ENCODE assay signal across 13 cellular contexts in the genomic region with DNA sequence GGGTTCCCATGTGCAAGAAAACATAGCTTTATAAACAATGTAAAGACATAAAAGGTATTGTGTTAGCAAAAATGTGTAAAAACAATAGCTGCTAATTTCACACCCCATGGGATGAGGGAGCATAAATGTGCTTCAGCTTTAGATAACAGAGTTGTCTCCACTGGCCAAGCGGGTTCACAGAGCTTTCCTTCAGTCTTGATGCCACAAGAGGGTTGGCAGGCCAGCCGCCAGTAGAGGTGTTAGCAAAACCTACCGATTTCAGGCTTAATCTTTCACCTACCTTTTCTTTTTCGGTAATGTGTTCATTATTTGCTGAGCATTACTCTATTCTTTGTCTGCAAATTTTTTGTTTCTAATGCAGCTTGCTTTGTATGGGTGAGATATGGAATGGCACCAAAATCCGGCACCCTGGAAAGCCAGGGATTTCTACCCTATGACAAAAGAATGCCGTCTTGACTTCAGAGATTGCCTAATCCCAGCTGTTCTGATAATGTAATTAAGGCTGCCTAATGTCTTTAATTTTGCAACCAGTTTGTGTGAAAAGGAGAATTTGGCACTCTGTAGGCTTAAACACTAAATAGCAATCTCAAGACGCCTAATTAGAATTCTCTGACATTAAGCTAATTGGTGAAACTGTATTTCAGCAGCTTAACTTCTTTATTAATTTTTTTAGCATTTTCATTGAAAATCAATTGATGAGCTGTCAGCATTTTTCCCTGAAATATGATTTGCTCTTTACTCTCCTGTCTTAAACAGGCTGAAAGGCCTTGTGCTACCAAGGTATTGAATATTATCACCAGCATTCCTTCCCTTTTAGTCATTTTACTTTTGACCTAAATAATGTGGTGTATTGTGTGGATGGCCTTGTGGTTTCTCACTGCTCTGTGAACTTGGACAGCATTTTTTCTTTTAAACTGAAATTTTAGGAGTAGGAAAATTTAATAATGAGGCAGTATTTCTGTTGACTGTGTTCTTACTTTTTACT.
DNase-seq lines count a peak whose midpoint lies in the region; ATAC-seq, FAIRE-seq and TF ChIP-seq lines count a peak whose summit lies in the region.
"Had no signal": no experiment of that assay in that cellular context is flagged by ENCODE, and none has a peak within 500 bp of the region (broad histone marks: within the 10 kb centered on the region; RNA-seq: fewer than 3 reads in every experiment).

No MANE protein-coding gene starts in this region.

- no peak for TF ChIP-seq RAD21 in HepG2 (CRISPR knock-in tag; IDR thresholded peaks at IDR 0.05)

- no peak for TF ChIP-seq POLR2A in HepG2 (IDR thresholded peaks at IDR 0.05; ENCODE audit: insufficient read depth in 1 of 2, low read depth in 2 of 2, low read length in 2 of 2)

- no peaks in the 10 kb centered on the region for H4K20me1 ChIP-seq in HepG2 (ENCODE audit: insufficient read depth, low read length)
- H4K20me1 ChIP-seq: BLaER1 had no signal

- H3K27ac ChIP-seq in HepG2 (ENCODE audit: extremely low read length, insufficient read depth, low read length): peak overlapping the region; percentile 57
- H3K27ac ChIP-seq in CD8-positive, alpha-beta T cell (ENCODE audit: low read depth, low read length): no peak overlapping the region
- H3K27ac ChIP-seq: BLaER1, right lobe of liver had no signal

- DNase-seq in AG08396 (ENCODE audit: low spot score): peak; percentile 31
- DNase-seq in M059J (ENCODE audit: low read depth): peak; percentile 87
- DNase-seq in choroid plexus epithelial cell (ENCODE audit: low read depth): peak; percentile 89
- peak; percentile 69 for DNase-seq in HepG2 (ENCODE audit: low spot score)
- DNase-seq in effector memory CD8-positive, alpha-beta T cell: no peak
- DNase-seq in NCI-H524 treated with DMSO at 0.1 percent for 48 hours (lab: John Stamatoyannopoulos, UW): no peak
- no peak for DNase-seq in CD8-positive, alpha-beta T cell
- no peak for DNase-seq in GF-D8 (lab: John Stamatoyannopoulos, UW)
- DNase-seq: cortex of kidney, NCI-H2029 treated with DMSO at 0.1 percent for 48 hours, right lobe of liver had no signal

- peaks cover 1 to 10% of the 10 kb centered on the region in 2 experiments; a peak in 2 of 5 replicates for H3K36me3 ChIP-seq in HepG2 (replicated peaks in 1 of 2; ENCODE audit: control insufficient read depth in 1 of 2, insufficient read depth in 2 of 2, low read length in 2 of 2)
- no peaks in the 10 kb centered on the region for H3K36me3 ChIP-seq in CD8-positive, alpha-beta T cell (ENCODE audit: insufficient read depth, low read length)
- H3K36me3 ChIP-seq: right lobe of liver had no signal

- peaks cover 21% of the 10 kb centered on the region for H3K4me1 ChIP-seq in HepG2 (ENCODE audit: insufficient read depth, low read length)
- H3K4me1 ChIP-seq in CD8-positive, alpha-beta T cell (ENCODE audit: insufficient read depth, low read length): no peaks in the 10 kb centered on the region
- H3K4me1 ChIP-seq: BLaER1, right lobe of liver had no signal

- no peaks in the 10 kb centered on the region for H3K9me3 ChIP-seq in HepG2 (ENCODE audit: low read length)
- no peaks in the 10 kb centered on the region for H3K9me3 ChIP-seq in CD8-positive, alpha-beta T cell (ENCODE audit: low read length)
- H3K9me3 ChIP-seq: right lobe of liver had no signal

- intact Hi-C loops in HepG2 (cut with micrococcal nuclease; ENCODE audit: unreplicated experiment): no loop called here
- intact Hi-C loops in CD8-positive, alpha-beta T cell (cut with DNase I, micrococcal nuclease): no loop called here

- no peaks in the 10 kb centered on the region for H3K4me1 Mint-ChIP-seq in effector memory CD8-positive, alpha-beta T cell (ENCODE audit: low read depth in 2 of 2)
- H3K4me1 Mint-ChIP-seq in CD8-positive, alpha-beta T cell (ENCODE audit: low read depth): no peaks in the 10 kb centered on the region
- H3K4me1 Mint-ChIP-seq: stimulated activated memory B cell treated with anti-CD40 and anti-IgM and Interleukin-4, amounts not matched to agents 10 μg/mL and 1 μg/mL and 100 μg/mL, for 72 hours had no signal

- CTCF ChIA-PET in HepG2 (lab: Yijun Ruan, JAX; ENCODE audit: low intra/inter-chr PET ratio, low total read pairs): no interaction called here
- CTCF ChIA-PET in CD8-positive, alpha-beta T cell (lab: Charles Lee): interaction anchor here (1.3 kb wide), 1 partner anchor 11 kb away, joined by 5 read pairs; no protein-coding TSS in a partner anchor

- H3K27ac Mint-ChIP-seq in effector memory CD8-positive, alpha-beta T cell: no peak overlapping the region
- H3K27ac Mint-ChIP-seq in CD8-positive, alpha-beta T cell: no peak overlapping the region
- H3K27ac Mint-ChIP-seq: stimulated activated memory B cell treated with anti-CD40 and anti-IgM and Interleukin-4, amounts not matched to agents 10 μg/mL and 1 μg/mL and 100 μg/mL, for 72 hours had no signal

- H3K9ac ChIP-seq in HepG2 (ENCODE audit: insufficient read depth, low read depth, low read length): no peak overlapping the region
- H3K9ac ChIP-seq: BLaER1 had no signal

- POLR2A ChIA-PET in HepG2 (lab: Yijun Ruan, JAX): interaction anchor here (1.9 kb wide), 1 partner anchor 60 kb away, joined by 5 read pairs; the partner anchor contains the start of gene POLR3B
- POLR2A ChIA-PET in CD8-positive, alpha-beta T cell (lab: Charles Lee): no interaction called here

- H3K79me2 ChIP-seq in HepG2 (ENCODE audit: insufficient read depth, low read length): no peaks in the 10 kb centered on the region

- in situ Hi-C loops in HepG2 (cut with HindIII; ENCODE audit: extremely low pct_ligation_motif_present, low pct_unique_long_range_greater_than_20kb): no loop called here

- H3K27me3 Mint-ChIP-seq in effector memory CD8-positive, alpha-beta T cell: no peaks in the 10 kb centered on the region
- H3K27me3 Mint-ChIP-seq in CD8-positive, alpha-beta T cell (ENCODE audit: low read depth): no peaks in the 10 kb centered on the region
- H3K27me3 Mint-ChIP-seq: stimulated activated memory B cell treated with anti-CD40 and anti-IgM and Interleukin-4, amounts not matched to agents 10 μg/mL and 1 μg/mL and 100 μg/mL, for 72 hours had no signal

- no peaks in the 10 kb centered on the region for H3K27me3 ChIP-seq in HepG2 (ENCODE audit: control insufficient read depth in 1 of 2, insufficient read depth in 2 of 2, low read length in 2 of 2)
- H3K27me3 ChIP-seq in CD8-positive, alpha-beta T cell (ENCODE audit: insufficient read depth, low read length): no peaks in the 10 kb centered on the region
- H3K27me3 ChIP-seq: BLaER1, right lobe of liver had no signal

- H3K4me3 ChIP-seq in choroid plexus epithelial cell (ENCODE audit: low read depth, low read length) (no peak overlapping the region), HepG2 (replicated peaks in 1 of 3; ENCODE audit: insufficient read depth in 1 of 3, low read depth in 2 of 3, low read length in 3 of 3) (no peak overlapping the region)
- no peak overlapping the region for H3K4me3 ChIP-seq in CD8-positive, alpha-beta T cell (ENCODE audit: low read depth, low read length)
- H3K4me3 ChIP-seq: BLaER1, right lobe of liver had no signal

- FAIRE-seq in HepG2 (lab: Jason Lieb, UNC): no peak

- TF ChIP-seq CTCF in choroid plexus epithelial cell (conservative IDR thresholded peaks at IDR 0.05; ENCODE audit: low read depth, low read length) (no peak), HepG2 (CRISPR knock-in tag; IDR thresholded peaks at IDR 0.05) (no peak)
- no peak for TF ChIP-seq CTCF in CD8-positive, alpha-beta T cell (IDR thresholded peaks at IDR 0.05)

- peak in 1 of 2 experiments; percentile 26; a peak in 1 of 4 replicates for TF ChIP-seq EP300 in HepG2 (IDR thresholded peaks at IDR 0.05; ENCODE audit: low read depth in 2 of 2, low read length in 2 of 2)
- TF ChIP-seq EP300 in HepG2 (CRISPR knock-in tag; IDR thresholded peaks at IDR 0.05; ENCODE audit: borderline replicate concordance): no peak

- peak; percentile 79 for ATAC-seq in HepG2
- ATAC-seq in effector memory CD8-positive, alpha-beta T cell (replicated peaks): no peak
- no peak for ATAC-seq in CD8-positive, alpha-beta T cell
- ATAC-seq: stimulated activated memory B cell treated with anti-CD40 and anti-IgM and Interleukin-4, amounts not matched to agents 10 μg/mL and 1 μg/mL and 100 μg/mL, for 72 hours had no signal

- no peak overlapping the region for H2AFZ ChIP-seq in HepG2 (ENCODE audit: low read length)

- H3K4me3 Mint-ChIP-seq in effector memory CD8-positive, alpha-beta T cell: no peak overlapping the region
- no peak overlapping the region for H3K4me3 Mint-ChIP-seq in CD8-positive, alpha-beta T cell
- H3K4me3 Mint-ChIP-seq: stimulated activated memory B cell treated with anti-CD40 and anti-IgM and Interleukin-4, amounts not matched to agents 10 μg/mL and 1 μg/mL and 100 μg/mL, for 72 hours had no signal

- WGBS in HepG2 (ENCODE audit: low lambda C conversion rate): 97% methylated on average over 7 of the region's 7 CpGs

- peaks cover 7% of the 10 kb centered on the region for H3K36me3 Mint-ChIP-seq in effector memory CD8-positive, alpha-beta T cell (ENCODE audit: insufficient read depth)
- H3K36me3 Mint-ChIP-seq in CD8-positive, alpha-beta T cell: peaks cover 51% of the 10 kb centered on the region

- no TSS peak for BruUV-seq in HepG2 (replicated peaks; lab: Mats Ljungman, UMichigan)

- no peaks in the 10 kb centered on the region for H3K9me3 Mint-ChIP-seq in effector memory CD8-positive, alpha-beta T cell
- no peaks in the 10 kb centered on the region for H3K9me3 Mint-ChIP-seq in CD8-positive, alpha-beta T cell
- H3K9me3 Mint-ChIP-seq: stimulated activated memory B cell treated with anti-CD40 and anti-IgM and Interleukin-4, amounts not matched to agents 10 μg/mL and 1 μg/mL and 100 μg/mL, for 72 hours had no signal

- H3K4me2 ChIP-seq in HepG2 (ENCODE audit: low read depth, low read length): peak overlapping the region; percentile 20; the same call in 1 of the 2 replicates
- H3K4me2 ChIP-seq: BLaER1 had no signal

TF ChIP-seq in HepG2, 621 proteins besides CTCF, POLR2A, EP300 and RAD21 (continues in another document):
- no peak for TF ChIP-seq KDM6A (CRISPR knock-in tag; IDR thresholded peaks at IDR 0.05; ENCODE audit: low read depth)
- no peak for TF ChIP-seq SIX1 (CRISPR knock-in tag; IDR thresholded peaks at IDR 0.05; ENCODE audit: borderline replicate concordance)
- no peak for TF ChIP-seq RFX1 (IDR thresholded peaks at IDR 0.05)
- peak; percentile 78 for TF ChIP-seq TEAD3 (CRISPR knock-in tag; optimal IDR thresholded peaks at IDR 0.05; ENCODE audit: borderline replicate concordance)
- TF ChIP-seq, protein P1, sequence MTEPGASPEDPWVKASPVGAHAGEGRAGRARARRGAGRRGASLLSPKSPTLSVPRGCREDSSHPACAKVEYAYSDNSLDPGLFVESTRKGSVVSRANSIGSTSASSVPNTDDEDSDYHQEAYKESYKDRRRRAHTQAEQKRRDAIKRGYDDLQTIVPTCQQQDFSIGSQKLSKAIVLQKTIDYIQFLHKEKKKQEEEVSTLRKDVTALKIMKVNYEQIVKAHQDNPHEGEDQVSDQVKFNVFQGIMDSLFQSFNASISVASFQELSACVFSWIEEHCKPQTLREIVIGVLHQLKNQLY (CRISPR knock-in tag; IDR thresholded peaks at IDR 0.05): no peak
- no peak for TF ChIP-seq SOX13 (IDR thresholded peaks at IDR 0.05)
- peak in 1 of 2 experiments; percentile 60; a peak in 2 of 4 replicates for TF ChIP-seq SOX13 (CRISPR knock-in tag; conservative IDR thresholded peaks at IDR 0.05 in 1 of 2, IDR thresholded peaks at IDR 0.05 in 1 of 2)

Comparison
In these comparisons a context has a peak if more than half of its experiments do, and no peak if none do; other contexts are left out.
1. DNase-seq: peak in AG08396 (single experiment), M059J (single experiment), choroid plexus epithelial cell (single experiment) and HepG2 (single experiment); none in effector memory CD8-positive, alpha-beta T cell (0 of 3), NCI-H524 treated with DMSO at 0.1 percent for 48 hours (single experiment), CD8-positive, alpha-beta T cell (0 of 7) and GF-D8 (single experiment).